In the genomic region with DNA sequence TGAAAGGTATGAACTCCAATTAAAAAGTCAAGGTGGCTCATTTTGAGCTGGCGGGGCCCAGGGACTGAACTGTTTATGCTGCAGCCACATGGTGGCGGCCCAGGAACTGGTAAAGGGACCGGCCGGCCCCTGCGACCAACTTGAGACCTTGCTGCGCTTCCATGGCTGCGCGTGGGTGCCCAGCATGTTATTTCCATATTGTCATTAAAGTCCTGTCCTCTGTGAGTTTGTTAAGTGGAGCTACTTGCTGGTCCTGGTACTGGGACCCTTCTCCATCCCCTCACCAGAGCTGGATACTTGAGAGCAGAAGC, we compare ENCODE assay signal across 9 cellular contexts.
DNase-seq lines count a peak whose midpoint lies in the region; ATAC-seq, FAIRE-seq and TF ChIP-seq lines count a peak whose summit lies in the region.
"Had no signal": no experiment of that assay in that cellular context is flagged by ENCODE, and none has a peak within 500 bp of the region (broad histone marks: within the 10 kb centered on the region; RNA-seq: fewer than 3 reads in every experiment).

No MANE protein-coding gene starts in this region.

- no peak for FAIRE-seq in kidney (lab: Jason Lieb, UNC)

- H3K9me3 ChIP-seq in GM23248 (ENCODE audit: low read depth): no peaks in the 10 kb centered on the region
- H3K9me3 ChIP-seq in kidney (ENCODE audit: control insufficient read depth in 1 of 2, low read length in 2 of 2): no peaks in the 10 kb centered on the region
- H3K9me3 ChIP-seq: ascending aorta had no signal

- no peaks in the 10 kb centered on the region for H3K4me1 ChIP-seq in GM23248 (ENCODE audit: insufficient read depth)
- no peaks in the 10 kb centered on the region for H3K4me1 ChIP-seq in kidney (ENCODE audit: control insufficient read depth in 1 of 2, insufficient read depth in 1 of 2, low read depth in 1 of 2, low read length in 2 of 2)
- H3K4me1 ChIP-seq: ascending aorta had no signal

- no peaks in the 10 kb centered on the region for H3K27me3 ChIP-seq in GM23248 (replicated peaks; ENCODE audit: insufficient read depth)
- H3K27me3 ChIP-seq: ascending aorta had no signal

- intact Hi-C loops in kidney (cut with DNase I): no loop called here

- no peak overlapping the region for H3K4me2 ChIP-seq in GM23248 (ENCODE audit: unreplicated experiment)

- no peak overlapping the region for H2AFZ ChIP-seq in GM23248

- H3K36me3 ChIP-seq in GM23248 (ENCODE audit: low read depth) (no peaks in the 10 kb centered on the region; the same call in 1 of the 2 replicates), kidney (ENCODE audit: control insufficient read depth in 1 of 2, insufficient read depth in 2 of 2, low read length in 2 of 2) (peaks cover 10 to 12% of the 10 kb centered on the region in 2 donors)

- no peak for ATAC-seq in HG02588 (IDR thresholded peaks at IDR 0.05; ENCODE audit: unreplicated experiment)
- no peak for ATAC-seq in HG03439 (IDR thresholded peaks at IDR 0.05; ENCODE audit: unreplicated experiment)
- ATAC-seq in HG02610 (IDR thresholded peaks at IDR 0.05; ENCODE audit: unreplicated experiment): no peak

- H3F3A ChIP-seq in GM23248 (ENCODE audit: insufficient read depth): no peaks in the 10 kb centered on the region

- DNase-seq in AG10803 (ENCODE audit: low read depth) (no peak), GM23248 (peak; percentile 47), kidney (peak; percentile 39), GM19238 (ENCODE audit: insufficient read length, low spot score) (no peak)
- DNase-seq in activated CD4-positive, alpha-beta T cell treated with anti-CD3 and anti-CD28 coated beads, Interleukin-2, amount 50 U/mL, for 1 hour: peak; percentile 22

- no peak overlapping the region for H3K27ac ChIP-seq in GM23248
- no peak overlapping the region for H3K27ac ChIP-seq in kidney (ENCODE audit: low read depth in 2 of 2, low read length in 2 of 2)
- H3K27ac ChIP-seq: ascending aorta had no signal

- no peak overlapping the region for H3K9ac ChIP-seq in GM23248
- no peak overlapping the region for H3K9ac ChIP-seq in kidney (ENCODE audit: low read length in 2 of 2)

- in situ Hi-C loops in GM23248 (cut with MboI): no loop called here

- WGBS in GM23248 (ENCODE audit: low coverage in 1 of 2, low lambda C conversion rate in 2 of 2, missing lambda C conversion rate in 2 of 2), 2 experiments: 71 to 73% methylated on average over 8 of the region's 8 CpGs

- no peaks in the 10 kb centered on the region for H3K9me2 ChIP-seq in GM23248 (ENCODE audit: insufficient read depth)

- peak; percentile 12 for TF ChIP-seq CTCF in AG10803 (conservative IDR thresholded peaks at IDR 0.05; ENCODE audit: low read length)
- peak; percentile 36 for TF ChIP-seq CTCF in kidney (IDR thresholded peaks at IDR 0.05; ENCODE audit: borderline replicate concordance, extremely low read depth, insufficient read depth)

- H3K4me3 ChIP-seq in AG10803 (ENCODE audit: low read length) (no peak overlapping the region), GM23248 (no peak overlapping the region), kidney (ENCODE audit: low read length in 2 of 2) (no peak overlapping the region)
- H3K4me3 ChIP-seq: ascending aorta had no signal

- H3K79me2 ChIP-seq in GM23248 (ENCODE audit: insufficient read depth): no peaks in the 10 kb centered on the region

- no peaks in the 10 kb centered on the region for H4K20me1 ChIP-seq in GM23248 (ENCODE audit: insufficient read depth)

Comparison
In these comparisons a context has a peak if more than half of its experiments do, and no peak if none do; other contexts are left out.
1. DNase-seq: peak in GM23248 (single experiment), activated CD4-positive, alpha-beta T cell treated with anti-CD3 and anti-CD28 coated beads, Interleukin-2, amount 50 U/mL, for 1 hour (single experiment) and kidney (single experiment); none in AG10803 (single experiment) and GM19238 (single experiment).